Comparison of ENCODE assay signal across 10 cellular contexts in genomic region chr16:57128787-57129389, GRCh38. TPM values are rescaled to one million over a fixed set of nuclear protein-coding genes. Genes with fewer than 3 reads are reported as not detected.
DNase-seq lines count a peak whose midpoint lies in the region; ATAC-seq and TF ChIP-seq lines count a peak whose summit lies in the region.
"Had no signal": no experiment of that assay in that cellular context is flagged by ENCODE, and none has a peak within 500 bp of the region (broad histone marks: within the 10 kb centered on the region; RNA-seq: fewer than 3 reads in every experiment).

No MANE protein-coding gene starts in this region.

- no peaks in the 10 kb centered on the region for H3K27me3 Mint-ChIP-seq in activated T-cell treated with anti-CD3 and anti-CD28 coated beads, Interleukin-2, amount 50 U/mL, for 24 hours
- peaks cover 0 to 3% (median 2%) of the 10 kb centered on the region in 3 donors for H3K27me3 Mint-ChIP-seq in immature natural killer cell (ENCODE audit: low read depth in 3 of 3)

- H4K20me1 ChIP-seq in Loucy (ENCODE audit: insufficient read depth, low read length, poor library complexity, severe bottlenecking) (no peaks in the 10 kb centered on the region), hepatocyte (ENCODE audit: insufficient read depth, poor library complexity, severe bottlenecking) (no peaks in the 10 kb centered on the region), SK-N-SH (ENCODE audit: insufficient read depth) (no peaks in the 10 kb centered on the region)

- H3K4me1 ChIP-seq in Loucy (ENCODE audit: insufficient read depth, low read length, poor library complexity, severe bottlenecking) (peaks cover 32% of the 10 kb centered on the region), upper lobe of left lung (peaks cover 7 to 30% (median 18%) of the 10 kb centered on the region in 4 donors), hepatocyte (ENCODE audit: insufficient read depth) (no peaks in the 10 kb centered on the region), SK-N-SH (ENCODE audit: control insufficient read depth in 1 of 2, insufficient read depth in 2 of 2, low read depth in 1 of 2, low read length in 1 of 2) (peaks cover 0 to 4% of the 10 kb centered on the region in 2 experiments; a peak in 1 of 4 replicates)
- H3K4me1 ChIP-seq: pancreas had no signal

- no peaks in the 10 kb centered on the region for H3K9me3 Mint-ChIP-seq in activated T-cell treated with anti-CD3 and anti-CD28 coated beads, Interleukin-2, amount 50 U/mL, for 24 hours
- no peaks in the 10 kb centered on the region for H3K9me3 Mint-ChIP-seq in immature natural killer cell

- no peaks in the 10 kb centered on the region for H3K27me3 ChIP-seq in Loucy (ENCODE audit: insufficient read depth, low read length, poor library complexity, severe bottlenecking)
- no peaks in the 10 kb centered on the region for H3K27me3 ChIP-seq in upper lobe of left lung
- H3K27me3 ChIP-seq in hepatocyte, result no peaks in the 10 kb centered on the region
- H3K27me3 ChIP-seq in SK-N-SH (ENCODE audit: insufficient read depth), result no peaks in the 10 kb centered on the region
- H3K27me3 ChIP-seq: pancreas had no signal

- WGBS in upper lobe of left lung, 2 donors, result 68 to 72% methylated on average over 11 of the region's 11 CpGs
- WGBS in hepatocyte (ENCODE audit: low lambda C conversion rate, missing lambda C conversion rate), result 90% methylated on average over 11 of the region's 11 CpGs
- WGBS in SK-N-SH (ENCODE audit: low lambda C conversion rate), result 96% methylated on average over 11 of the region's 11 CpGs

- H3K79me2 ChIP-seq in Loucy (ENCODE audit: insufficient read depth, low read length), result no peaks in the 10 kb centered on the region
- no peaks in the 10 kb centered on the region for H3K79me2 ChIP-seq in hepatocyte
- no peaks in the 10 kb centered on the region for H3K79me2 ChIP-seq in SK-N-SH (ENCODE audit: insufficient read depth)

- ATAC-seq in upper lobe of left lung (ENCODE audit: low FRiP score in 2 of 2), result no peak
- ATAC-seq in HG02973 (IDR thresholded peaks at IDR 0.05; ENCODE audit: unreplicated experiment), result no peak
- ATAC-seq: pancreas had no signal

- peaks cover 90% of the 10 kb centered on the region for H3K4me1 Mint-ChIP-seq in activated T-cell treated with anti-CD3 and anti-CD28 coated beads, Interleukin-2, amount 50 U/mL, for 24 hours (ENCODE audit: low read depth)
- H3K4me1 Mint-ChIP-seq in immature natural killer cell, result peaks cover 50 to 62% of the 10 kb centered on the region in 2 donors

- peak overlapping the region; percentile 94 for H3K27ac Mint-ChIP-seq in activated T-cell treated with anti-CD3 and anti-CD28 coated beads, Interleukin-2, amount 50 U/mL, for 24 hours
- H3K27ac Mint-ChIP-seq in immature natural killer cell, result peak overlapping the region; percentile 34 to 80 (median 46)

- CTCF ChIA-PET in SK-N-SH (lab: Yijun Ruan, JAX), result interaction anchor here (1.2 kb wide), 1 partner anchor 42 kb away, joined by 3 read pairs; no protein-coding TSS in a partner anchor

- H3K9me2 ChIP-seq in Loucy (replicated peaks; ENCODE audit: low read depth, low read length) (no peaks in the 10 kb centered on the region), hepatocyte (replicated peaks; ENCODE audit: insufficient read depth) (no peaks in the 10 kb centered on the region), SK-N-SH (no peaks in the 10 kb centered on the region)

- H3K27ac ChIP-seq in upper lobe of left lung (peak overlapping the region in 3 of 4 donors; percentile 4 to 53 (median 28)), hepatocyte (no peak overlapping the region), SK-N-SH (ENCODE audit: low read depth in 2 of 2, low read length in 1 of 2) (no peak overlapping the region)
- H3K27ac ChIP-seq: pancreas had no signal

- H2AFZ ChIP-seq in Loucy (ENCODE audit: low read length) (no peak overlapping the region), hepatocyte (no peak overlapping the region), SK-N-SH (ENCODE audit: low read depth) (no peak overlapping the region)

- no peaks in the 10 kb centered on the region for H3F3A ChIP-seq in Loucy (ENCODE audit: low read depth)
- no peaks in the 10 kb centered on the region for H3F3A ChIP-seq in SK-N-SH (replicated peaks; ENCODE audit: insufficient read depth)

- TF ChIP-seq CTCF in Loucy (conservative IDR thresholded peaks at IDR 0.05; ENCODE audit: low read length), result no peak
- TF ChIP-seq CTCF in upper lobe of left lung (IDR thresholded peaks at IDR 0.05), result no peak
- TF ChIP-seq CTCF in hepatocyte (IDR thresholded peaks at IDR 0.05; ENCODE audit: poor library complexity), result no peak
- TF ChIP-seq CTCF in SK-N-SH (IDR thresholded peaks at IDR 0.05), result no peak

- H3K4me3 Mint-ChIP-seq in activated T-cell treated with anti-CD3 and anti-CD28 coated beads, Interleukin-2, amount 50 U/mL, for 24 hours, result peak overlapping the region; percentile 39
- peak overlapping the region in 1 of 5 donors; percentile 48 for H3K4me3 Mint-ChIP-seq in immature natural killer cell

- POLR2A ChIA-PET in SK-N-SH (lab: Yijun Ruan, JAX), result no interaction called here

- TF ChIP-seq EP300 in upper lobe of left lung (IDR thresholded peaks at IDR 0.05) (no peak), SK-N-SH (IDR thresholded peaks at IDR 0.05; ENCODE audit: borderline replicate concordance in 1 of 2, low read depth in 1 of 2, low read length in 1 of 2) (no peak)

- no peak for TF ChIP-seq POLR2A in upper lobe of left lung (IDR thresholded peaks at IDR 0.05)

- TF ChIP-seq RAD21 in SK-N-SH (IDR thresholded peaks at IDR 0.05; ENCODE audit: low read length), result no peak

- DNase-seq in activated T-cell treated with anti-CD3 and anti-CD28 coated beads, Interleukin-2, amount 50 U/mL, for 24 hours, result peak; percentile 57
- DNase-seq in immature natural killer cell (no peak), upper lobe of left lung (no peak), hepatocyte (ENCODE audit: low spot score) (no peak), SK-N-SH (no peak)
- DNase-seq: NCI-H446 treated with DMSO at 0.1 percent for 48 hours, SIG-M5 had no signal

- H3K36me3 ChIP-seq in Loucy (ENCODE audit: insufficient read depth, low read length) (no peaks in the 10 kb centered on the region; the same call in 1 of the 2 replicates), upper lobe of left lung (peaks cover 0 to 31% (median 15%) of the 10 kb centered on the region in 4 donors), hepatocyte (replicated peaks; ENCODE audit: insufficient read depth, low read depth) (no peaks in the 10 kb centered on the region), SK-N-SH (replicated peaks in 1 of 2; ENCODE audit: control insufficient read depth in 1 of 2, insufficient read depth in 2 of 2, low read length in 1 of 2) (no peaks in the 10 kb centered on the region)
- H3K36me3 ChIP-seq: pancreas had no signal

- no peaks in the 10 kb centered on the region for H3K36me3 Mint-ChIP-seq in activated T-cell treated with anti-CD3 and anti-CD28 coated beads, Interleukin-2, amount 50 U/mL, for 24 hours (ENCODE audit: low read depth)
- H3K36me3 Mint-ChIP-seq in immature natural killer cell, result no peaks in the 10 kb centered on the region

- H3K9me3 ChIP-seq in Loucy (ENCODE audit: insufficient read depth, low read depth, low read length) (no peaks in the 10 kb centered on the region), upper lobe of left lung (no peaks in the 10 kb centered on the region), hepatocyte (ENCODE audit: low read depth) (no peaks in the 10 kb centered on the region), SK-N-SH (no peaks in the 10 kb centered on the region)
- H3K9me3 ChIP-seq: pancreas had no signal

- peak overlapping the region; percentile 11 for H3K4me3 ChIP-seq in Loucy (ENCODE audit: low read length, poor library complexity, severe bottlenecking)
- H3K4me3 ChIP-seq in upper lobe of left lung, result no peak overlapping the region
- H3K4me3 ChIP-seq in hepatocyte, result no peak overlapping the region
- no peak overlapping the region for H3K4me3 ChIP-seq in SK-N-SH (ENCODE audit: low read depth in 2 of 2, low read length in 1 of 2)
- H3K4me3 ChIP-seq: pancreas had no signal

- peak overlapping the region; percentile 60 for H3K9ac ChIP-seq in Loucy (ENCODE audit: low read depth, low read length, poor library complexity, severe bottlenecking)
- no peak overlapping the region for H3K9ac ChIP-seq in SK-N-SH

- peak overlapping the region; percentile 25 for H3K4me2 ChIP-seq in Loucy (ENCODE audit: low read depth, low read length, poor library complexity, severe bottlenecking)
- H3K4me2 ChIP-seq in hepatocyte, result no peak overlapping the region
- no peak overlapping the region for H3K4me2 ChIP-seq in SK-N-SH

TF ChIP-seq in SK-N-SH, 30 proteins besides CTCF, POLR2A, EP300 and RAD21 (continues in another document):
- TF ChIP-seq EZH2phosphoT487 (IDR thresholded peaks at IDR 0.05; ENCODE audit: borderline replicate concordance, low read depth) (no peak), RXRA (IDR thresholded peaks at IDR 0.05; ENCODE audit: borderline replicate concordance, low read depth) (no peak), SIN3A (IDR thresholded peaks at IDR 0.05; ENCODE audit: borderline replicate concordance, low read depth, low read length) (no peak), YY1 (IDR thresholded peaks at IDR 0.05; ENCODE audit: low read depth) (no peak), ELF1 (IDR thresholded peaks at IDR 0.05) (no peak)

RNA-seq across cellular contexts. Expression of gene CPNE2, which starts 36.5 kb away (rescaled TPM):
- 10 to 100 TPM in 1 of 3 donors, 1 to 10 TPM in 2; 2.4 to 10.8 (median 5.8) TPM for polyA plus RNA-seq in immature natural killer cell
- 10 to 100 TPM; 39.4 to 58.7 (median 53.1) TPM for total RNA-seq in upper lobe of left lung
- total RNA-seq in hepatocyte, result 13.2 and 15.6 TPM in 2 replicates
- 20.6 and 22.3 TPM in 2 replicates for polyA plus RNA-seq in hepatocyte
- 63.8 and 73.0 TPM in 2 replicates for polyA plus RNA-seq in SK-N-SH (2012; rRNA removed)
- polyA plus RNA-seq in SK-N-SH (2012; cell fraction: cytosol; rRNA removed), result 34.3 and 56.3 TPM in 2 replicates
- polyA plus RNA-seq in SK-N-SH (2012; cell fraction: nucleus; rRNA removed), result 34.7 and 38.7 TPM in 2 replicates

RNA-seq across cellular contexts. Expression of gene PSME3IP1, which starts 57.0 kb away (rescaled TPM):
- polyA plus RNA-seq in immature natural killer cell (10 to 100 TPM; 79.0 to 91.7 (median 88.9) TPM), hepatocyte (62.6 and 64.2 TPM in 2 replicates), SK-N-SH (2012; rRNA removed) (80.9 and 92.0 TPM in 2 replicates)
- total RNA-seq in upper lobe of left lung (100 to 1,000 TPM in 1 of 6 donors, 10 to 100 TPM in 5; 49.9 to 113 (median 75.2) TPM), hepatocyte (73.2 and 79.7 TPM in 2 replicates)
- polyA plus RNA-seq in SK-N-SH (2012; cell fraction: cytosol; rRNA removed), result 56.1 and 64.2 TPM in 2 replicates
- polyA plus RNA-seq in SK-N-SH (2012; cell fraction: nucleus; rRNA removed), result 162 and 164 TPM in 2 replicates

RNA-seq across cellular contexts. Expression of gene RSPRY1, which starts 57.2 kb away (rescaled TPM):
- polyA plus RNA-seq in immature natural killer cell, result 10 to 100 TPM; 22.5 to 31.8 (median 24.7) TPM
- 100 to 1,000 TPM in 1 of 6 donors, 10 to 100 TPM in 5; 26.9 to 102 (median 30.3) TPM for total RNA-seq in upper lobe of left lung
- 52.7 and 57.5 TPM in 2 replicates for total RNA-seq in hepatocyte
- polyA plus RNA-seq in hepatocyte, result 42.3 and 52.7 TPM in 2 replicates
- 16.6 and 21.7 TPM in 2 replicates for polyA plus RNA-seq in SK-N-SH (2012; rRNA removed)
- 18.7 and 21.4 TPM in 2 replicates for polyA plus RNA-seq in SK-N-SH (2012; cell fraction: cytosol; rRNA removed)
- 16.3 and 28.5 TPM in 2 replicates for polyA plus RNA-seq in SK-N-SH (2012; cell fraction: nucleus; rRNA removed)

Comparison
In these comparisons a context has a peak if more than half of its experiments do, and no peak if none do; other contexts are left out.
1. H3K27ac ChIP-seq: peak in upper lobe of left lung (3 of 4); none in hepatocyte (single experiment) and SK-N-SH (0 of 2).